Comparison of ENCODE assay signal across 18 cellular contexts in genomic region chr6:161292145-161292544, GRCh38.
"Had no signal": no experiment of that assay in that cellular context is flagged by ENCODE, and none has a peak within 500 bp of the region (broad histone marks: within the 10 kb centered on the region; RNA-seq: fewer than 3 reads in every experiment).

No MANE protein-coding gene starts in this region.

- H3K36me3 ChIP-seq: esophagus muscularis mucosa, heart left ventricle, spleen, transverse colon had no signal

- H3K9me3 ChIP-seq: esophagus muscularis mucosa, heart left ventricle, spleen, transverse colon had no signal

- DNase-seq: activated CD4-positive, alpha-beta T cell treated with anti-CD3 and anti-CD28 coated beads for 36 hours; activated CD4-positive, CD25-positive, alpha-beta regulatory T cell; activated CD8-positive, alpha-beta memory T cell treated with anti-CD3 and anti-CD28 coated beads, Interleukin-2, amount 10 ng/mL, durations not matched to agents 7 days and 5 days; activated CD8-positive, alpha-beta T cell treated with anti-CD3 and anti-CD28 coated beads, Interleukin-2, amount 10 ng/mL, durations not matched to agents 7 days and 5 days; activated T-cell treated with anti-CD3 and anti-CD28 coated beads, Interleukin-2, amount 50 U/mL, for 48 hours; dermis blood vessel endothelial cell; effector CD4-positive, alpha-beta T cell; foreskin keratinocyte; heart left ventricle; immature natural killer cell; kidney; natural killer cell; right cardiac atrium; spleen; stimulated activated naive CD4-positive, alpha-beta T cell; transverse colon had no signal

- H3K4me1 ChIP-seq: esophagus muscularis mucosa, foreskin keratinocyte, heart left ventricle, spleen had no signal

- H3K27me3 ChIP-seq: esophagus muscularis mucosa, foreskin keratinocyte, heart left ventricle, transverse colon had no signal

- H3K27ac ChIP-seq: esophagus muscularis mucosa, foreskin keratinocyte, heart left ventricle, spleen, transverse colon had no signal

- H3K4me3 ChIP-seq: esophagus muscularis mucosa, heart left ventricle, spleen, transverse colon had no signal

- ATAC-seq: activated CD4-positive, alpha-beta T cell treated with anti-CD3 and anti-CD28 coated beads for 36 hours; activated CD8-positive, alpha-beta memory T cell treated with anti-CD3 and anti-CD28 coated beads, Interleukin-2, amount 10 ng/mL, durations not matched to agents 7 days and 5 days; activated CD8-positive, alpha-beta T cell treated with anti-CD3 and anti-CD28 coated beads, Interleukin-2, amount 10 ng/mL, durations not matched to agents 7 days and 5 days; activated naive CD4-positive, alpha-beta T cell treated with anti-CD3 and anti-CD28 coated beads, Interleukin-2, amount 50 U/mL, for 72 hours; foreskin keratinocyte; heart left ventricle; natural killer cell; right cardiac atrium had no signal
